ENCODE assay signal across 1 cellular context in genomic region chr7:92691578-92691977, GRCh38.
TF ChIP-seq lines count a peak whose summit lies in the region.

No MANE protein-coding gene starts in this region.

TF ChIP-seq in H1, 55 proteins besides CTCF, POLR2A, EP300 and RAD21 (continued from another document):
- TF ChIP-seq CHD7 (IDR thresholded peaks at IDR 0.05; ENCODE audit: insufficient replicate concordance, low read length) (peak; percentile 54), TAF7 (optimal IDR thresholded peaks at IDR 0.05; ENCODE audit: borderline replicate concordance, low read depth, low read length) (no peak), SIN3A (conservative IDR thresholded peaks at IDR 0.05 in 1 of 2, IDR thresholded peaks at IDR 0.05 in 1 of 2; ENCODE audit: low read depth in 1 of 2, low read length in 2 of 2) (0 out of 4 replicates have a peak, but pooled peaks of 1 of the 2 experiments have one; percentile 38), POU5F1 (IDR thresholded peaks at IDR 0.05; ENCODE audit: low read depth, low read length) (no peak), TCF12 (IDR thresholded peaks at IDR 0.05; ENCODE audit: low read depth, low read length) (no peak), TEAD4 (IDR thresholded peaks at IDR 0.05; ENCODE audit: low read depth, low read length) (no peak), MAX (IDR thresholded peaks at IDR 0.05) (peak; percentile 27; the same call in 1 of the 2 replicates), TBP (IDR thresholded peaks at IDR 0.05; ENCODE audit: low read depth, low read length) (no peak)
